ENCODE assay signal across 1 cellular context in the genomic region with DNA sequence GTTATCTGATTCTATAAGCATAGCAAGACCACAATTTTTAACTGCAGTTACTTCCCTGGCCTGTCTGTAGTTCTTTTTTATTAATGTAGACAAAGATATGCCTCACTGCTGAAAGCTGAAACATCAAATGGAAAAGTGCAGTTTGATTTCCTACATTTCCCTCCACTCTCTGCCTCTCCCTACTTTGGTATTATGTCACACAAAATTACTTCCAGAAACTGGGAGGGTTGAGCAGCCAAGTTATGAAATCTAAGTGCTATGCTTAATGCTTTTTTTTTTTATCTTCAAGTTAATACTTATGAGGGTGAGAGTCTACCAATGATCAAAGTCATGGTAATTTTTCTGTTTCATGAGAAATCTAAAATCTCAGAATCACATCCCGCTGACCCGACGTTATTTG.
TF ChIP-seq lines count a peak whose summit lies in the region.

No MANE protein-coding gene starts in this region.

TF ChIP-seq in GM23338, 12 proteins besides CTCF, POLR2A, EP300 and RAD21 (continued from another document):
- TF ChIP-seq ETS1 (IDR thresholded peaks at IDR 0.05), result no peak
- TF ChIP-seq JUNB (IDR thresholded peaks at IDR 0.05; ENCODE audit: unreplicated experiment), result no peak
- TF ChIP-seq REST (IDR thresholded peaks at IDR 0.05; ENCODE audit: unreplicated experiment), result no peak
- no peak for TF ChIP-seq ZNF462 (CRISPR knock-in tag; IDR thresholded peaks at IDR 0.05)
- no peak for TF ChIP-seq NANOG (IDR thresholded peaks at IDR 0.05; ENCODE audit: borderline replicate concordance)
- no peak for TF ChIP-seq ZNF331 (CRISPR knock-in tag; IDR thresholded peaks at IDR 0.05; ENCODE audit: low read depth)
- TF ChIP-seq CREB1 (CRISPR knock-in tag; IDR thresholded peaks at IDR 0.05; ENCODE audit: low read depth), result no peak
